10 cellular contexts compared by ENCODE assay signal in genomic region chr2:69694894-69695849, GRCh38. TPM values are rescaled to one million over a fixed set of nuclear protein-coding genes. Genes with fewer than 3 reads are reported as not detected.
DNase-seq lines count a peak whose midpoint lies in the region; ATAC-seq and TF ChIP-seq lines count a peak whose summit lies in the region.
"Had no signal": no experiment of that assay in that cellular context is flagged by ENCODE, and none has a peak within 500 bp of the region (broad histone marks: within the 10 kb centered on the region; RNA-seq: fewer than 3 reads in every experiment).

No MANE protein-coding gene starts in this region.

- peak overlapping the region; percentile 18 for H3K27ac Mint-ChIP-seq in activated naive CD4-positive, alpha-beta T cell treated with anti-CD3 and anti-CD28 coated beads for 36 hours
- H3K27ac Mint-ChIP-seq in H9: no peak overlapping the region; a peak in 1 of 7 replicates
- H3K27ac Mint-ChIP-seq: brain had no signal

- no peak overlapping the region for H4K5ac ChIP-seq in H9 (ENCODE audit: insufficient read length, low read depth, low read length)

- H3K27ac ChIP-seq in thyroid gland (peak overlapping the region; percentile 42 to 87 (median 52)), H9 (ENCODE audit: insufficient read length, low read depth, low read length) (no peak overlapping the region)

- H3K9me3 ChIP-seq in thyroid gland (no peaks in the 10 kb centered on the region), H9 (ENCODE audit: control insufficient read depth, low read depth, low read length) (no peaks in the 10 kb centered on the region)

- H2AFZ ChIP-seq in H9 (ENCODE audit: low read length): no peak overlapping the region

- H4K8ac ChIP-seq in H9 (replicated peaks; ENCODE audit: insufficient read length, low read depth, low read length): no peak overlapping the region

- H3K23me2 ChIP-seq in H9 (ENCODE audit: insufficient read length, low read depth, low read length, poor library complexity, severe bottlenecking): no peaks in the 10 kb centered on the region

- H4K91ac ChIP-seq in H9 (ENCODE audit: insufficient read length, low read depth, low read length): no peak overlapping the region

- no peak overlapping the region for H2AK5ac ChIP-seq in H9 (ENCODE audit: insufficient read length, low read length)

- no peak overlapping the region for H3K18ac ChIP-seq in H9 (ENCODE audit: insufficient read length, low read depth, low read length)

- H2BK120ac ChIP-seq in H9 (ENCODE audit: low read depth, low read length, poor library complexity, severe bottlenecking): no peak overlapping the region

- no peak overlapping the region for H3K4ac ChIP-seq in H9 (ENCODE audit: low read depth, low read length)

- no peak overlapping the region for H2BK15ac ChIP-seq in H9 (ENCODE audit: low read depth, low read length)

- H3K36me3 ChIP-seq in thyroid gland: no peaks in the 10 kb centered on the region

- no peak overlapping the region for H3K23ac ChIP-seq in H9 (ENCODE audit: insufficient read length, low read depth, low read length)

- H3K4me3 Mint-ChIP-seq in activated naive CD4-positive, alpha-beta T cell treated with anti-CD3 and anti-CD28 coated beads for 36 hours: peak overlapping the region; percentile 22
- H3K4me3 Mint-ChIP-seq in H9: no peak overlapping the region
- H3K4me3 Mint-ChIP-seq: brain had no signal

- no peaks in the 10 kb centered on the region for H3K9me3 Mint-ChIP-seq in activated naive CD4-positive, alpha-beta T cell treated with anti-CD3 and anti-CD28 coated beads for 36 hours
- H3K9me3 Mint-ChIP-seq in H9: no peaks in the 10 kb centered on the region
- H3K9me3 Mint-ChIP-seq: brain had no signal

- peak in 1 of 2 donors; percentile 30 for TF ChIP-seq POLR2A in thyroid gland (IDR thresholded peaks at IDR 0.05)

- TF ChIP-seq CTCF in thyroid gland (IDR thresholded peaks at IDR 0.05) (no peak), H9 (conservative IDR thresholded peaks at IDR 0.05) (no peak)

- peaks cover 20 to 28% of the 10 kb centered on the region in 2 donors for H3K4me1 ChIP-seq in thyroid gland
- H3K4me1 ChIP-seq in H9 (ENCODE audit: insufficient read depth, low read length): no peaks in the 10 kb centered on the region

- no peak overlapping the region for H3T11ph ChIP-seq in H9 (ENCODE audit: low read length)

- H3K79me1 ChIP-seq in H9 (ENCODE audit: insufficient read depth, low read depth, low read length, poor library complexity, severe bottlenecking): no peaks in the 10 kb centered on the region

- no peak overlapping the region for H3K9ac ChIP-seq in H9 (ENCODE audit: extremely low read depth, insufficient read length, low read length)

- H3K27me3 ChIP-seq in thyroid gland (no peaks in the 10 kb centered on the region), H9 (ENCODE audit: insufficient read depth, low read length) (no peaks in the 10 kb centered on the region)

- no peak overlapping the region for H3K4me2 ChIP-seq in H9 (ENCODE audit: insufficient read depth, insufficient read length, low read length)

- ATAC-seq in HG03175 (IDR thresholded peaks at IDR 0.05; ENCODE audit: unreplicated experiment): no peak

- H2BK20ac ChIP-seq in H9 (ENCODE audit: low read depth, low read length, poor library complexity, severe bottlenecking): no peak overlapping the region

- no peak overlapping the region for H3K14ac ChIP-seq in H9 (ENCODE audit: insufficient read depth, low read length)

- no peak overlapping the region for H3K56ac ChIP-seq in H9 (ENCODE audit: insufficient read length, low read depth, low read length)

- no peaks in the 10 kb centered on the region for H3K79me2 ChIP-seq in H9 (ENCODE audit: insufficient read depth, low read length)

- no peak overlapping the region for H2BK5ac ChIP-seq in H9 (ENCODE audit: insufficient read length, low read length)

- WGBS in thyroid gland, 2 donors: 54 to 56% methylated on average over 12 of the region's 12 CpGs
- WGBS in H9 (ENCODE audit: extremely low coverage, insufficient read length, low lambda C conversion rate): no CpG with 5 or more reads among the region's 12 CpGs

- H3K36me3 Mint-ChIP-seq in activated naive CD4-positive, alpha-beta T cell treated with anti-CD3 and anti-CD28 coated beads for 36 hours (ENCODE audit: low read depth): no peaks in the 10 kb centered on the region
- H3K36me3 Mint-ChIP-seq in H9 (ENCODE audit: insufficient read depth in 1 of 3, low read depth in 3 of 3): no peaks in the 10 kb centered on the region
- H3K36me3 Mint-ChIP-seq: brain had no signal

- H3K4me1 Mint-ChIP-seq in activated naive CD4-positive, alpha-beta T cell treated with anti-CD3 and anti-CD28 coated beads for 36 hours (ENCODE audit: low read depth): peaks cover 83% of the 10 kb centered on the region
- H3K4me1 Mint-ChIP-seq in H9: peaks cover 7 to 14% of the 10 kb centered on the region in 2 experiments; a peak in 3 of 4 replicates

- H3K4me3 ChIP-seq in thyroid gland (replicated peaks in 1 of 3): no peak overlapping the region
- H3K4me3 ChIP-seq: lung had no signal

- intact Hi-C loops in activated naive CD4-positive, alpha-beta T cell treated with anti-CD3 and anti-CD28 coated beads for 36 hours (cut with micrococcal nuclease): loop anchor here (1.0 to 10.0 kb wide), 7 partner anchors 20 to 950 kb away; partner anchors contain the start of gene NFU1
- intact Hi-C loops in thyroid gland (cut with DNase I): no loop called here

- no peak overlapping the region for H2BK12ac ChIP-seq in H9 (ENCODE audit: insufficient read length, low read depth, low read length)

- CTCF ChIA-PET in activated naive CD4-positive, alpha-beta T cell treated with anti-CD3 and anti-CD28 coated beads for 36 hours (lab: Charles Lee): interaction anchor here (0.8 kb wide), 1 partner anchor 44 kb away, joined by 3 read pairs; no protein-coding TSS in a partner anchor

- DNase-seq in activated naive CD4-positive, alpha-beta T cell treated with anti-CD3 and anti-CD28 coated beads for 36 hours: no peak
- no peak for DNase-seq in activated naive CD4-positive, alpha-beta T cell treated with anti-CD3 and anti-CD28 coated beads, Interleukin-2, amount 50 U/mL, for 16 hours
- DNase-seq in SW480 (ENCODE audit: low spot score) (peak; percentile 14), inferior parietal cortex (ENCODE audit: extremely low spot score) (peak; percentile 42), thyroid gland (peak; percentile 40 to 42), H9 (no peak), iPS-NIHi7 (ENCODE audit: extremely low spot score) (no peak)

- H3K27me3 Mint-ChIP-seq in activated naive CD4-positive, alpha-beta T cell treated with anti-CD3 and anti-CD28 coated beads for 36 hours (ENCODE audit: low read depth): no peaks in the 10 kb centered on the region
- H3K27me3 Mint-ChIP-seq in H9 (ENCODE audit: low read depth): peaks cover 6% of the 10 kb centered on the region

- no peaks in the 10 kb centered on the region for H4K20me1 ChIP-seq in H9 (ENCODE audit: control insufficient read depth, insufficient read depth, insufficient read length)

RNA-seq across cellular contexts. Expression of gene ANXA4, which starts 46.8 kb away (rescaled TPM):
- total RNA-seq in activated naive CD4-positive, alpha-beta T cell treated with anti-CD3 and anti-CD28 coated beads for 36 hours: 10 to 100 TPM; 21.4 to 23.9 TPM
- total RNA-seq in thyroid gland (100 to 1,000 TPM in 1 of 4 donors, 10 to 100 TPM in 3; 72.0 to 101 (median 82.5) TPM), H9 (2021) (14.3 and 14.4 TPM in 2 replicates)

RNA-seq across cellular contexts. Expression of gene AAK1, which starts 51.6 kb away (rescaled TPM):
- 10 to 100 TPM; 77.4 to 79.5 TPM for total RNA-seq in activated naive CD4-positive, alpha-beta T cell treated with anti-CD3 and anti-CD28 coated beads for 36 hours
- total RNA-seq in thyroid gland (100 to 1,000 TPM in 3 of 4 donors, 10 to 100 TPM in 1; 82.0 to 174 (median 144) TPM), H9 (2021) (29.1 and 30.6 TPM in 2 replicates)

Comparison
In these comparisons a context has a peak if more than half of its experiments do, and no peak if none do; other contexts are left out.
1. DNase-seq: peak in SW480 (single experiment), inferior parietal cortex (single experiment) and thyroid gland (2 of 2); none in activated naive CD4-positive, alpha-beta T cell treated with anti-CD3 and anti-CD28 coated beads for 36 hours (single experiment), activated naive CD4-positive, alpha-beta T cell treated with anti-CD3 and anti-CD28 coated beads, Interleukin-2, amount 50 U/mL, for 16 hours (single experiment), H9 (single experiment) and iPS-NIHi7 (single experiment).